Comparison of ENCODE assay signal across 11 cellular contexts in genomic region chr17:55436224-55437164, GRCh38. TPM values are rescaled to one million over a fixed set of nuclear protein-coding genes. Genes with fewer than 3 reads are reported as not detected.
DNase-seq lines count a peak whose midpoint lies in the region; ATAC-seq and TF ChIP-seq lines count a peak whose summit lies in the region.
"Had no signal": no experiment of that assay in that cellular context is flagged by ENCODE, and none has a peak within 500 bp of the region (broad histone marks: within the 10 kb centered on the region; RNA-seq: fewer than 3 reads in every experiment).

No MANE protein-coding gene starts in this region.

- peak; percentile 22 for ATAC-seq in GM19395 (IDR thresholded peaks at IDR 0.05; ENCODE audit: unreplicated experiment)
- peak; percentile 11 for ATAC-seq in HG03025 (IDR thresholded peaks at IDR 0.05; ENCODE audit: low FRiP score, unreplicated experiment)
- no peak for ATAC-seq in activated B cell treated with CpG ODN at 0.5 μM for 24 hours (ENCODE audit: low read depth)
- ATAC-seq in HG03175 (IDR thresholded peaks at IDR 0.05; ENCODE audit: unreplicated experiment), result no peak
- no peak for ATAC-seq in WTC11

- peak overlapping the region; percentile 22; the same call in 1 of the 2 replicates for H3K4me3 ChIP-seq in GM12864 (ENCODE audit: low read depth, low read length)
- H3K4me3 ChIP-seq: SJCRH30 had no signal

- DNase-seq in GM12864 (ENCODE audit: low read depth) (no peak), activated B cell treated with CpG ODN at 0.5 μM for 24 hours (no peak), Calu3 (no peak), GDM1 (lab: John Stamatoyannopoulos, UW) (no peak), WTC11 (ENCODE audit: low spot score) (no peak)
- DNase-seq: SJCRH30 had no signal

- peak overlapping the region; percentile 85 for H3K27ac Mint-ChIP-seq in activated B cell treated with CpG ODN at 0.5 μM for 24 hours
- no peak overlapping the region for H3K27ac Mint-ChIP-seq in Calu3 (ENCODE audit: unreplicated experiment)
- no peak overlapping the region for H3K27ac Mint-ChIP-seq in WTC11

- POLR2A ChIA-PET in activated B cell treated with CpG ODN at 0.5 μM for 24 hours (lab: Charles Lee), result interaction anchor here (1.2 to 3.0 kb wide), 6 partner anchors 10 to 27 kb away, joined by 3 to 38 read pairs (median 11); partner anchors contain the start of gene MMD
- POLR2A ChIA-PET in WTC11 (lab: Charles Lee), result no interaction called here

- H3K4me3 Mint-ChIP-seq in activated B cell treated with CpG ODN at 0.5 μM for 24 hours, result peak overlapping the region; percentile 57
- no peak overlapping the region for H3K4me3 Mint-ChIP-seq in Calu3 (ENCODE audit: low read depth, unreplicated experiment)
- H3K4me3 Mint-ChIP-seq in WTC11, result no peak overlapping the region
- H3K4me3 Mint-ChIP-seq: brain; CD4-positive, alpha-beta memory T cell had no signal

- H3K36me3 Mint-ChIP-seq in activated B cell treated with CpG ODN at 0.5 μM for 24 hours (ENCODE audit: low read depth), result no peaks in the 10 kb centered on the region
- no peaks in the 10 kb centered on the region for H3K36me3 Mint-ChIP-seq in Calu3 (ENCODE audit: insufficient read depth, unreplicated experiment)
- peaks cover 6% of the 10 kb centered on the region; the same call in 1 of the 2 replicates for H3K36me3 Mint-ChIP-seq in WTC11
- H3K36me3 Mint-ChIP-seq: brain; CD4-positive, alpha-beta memory T cell had no signal

- H3K9me3 Mint-ChIP-seq in activated B cell treated with CpG ODN at 0.5 μM for 24 hours (no peaks in the 10 kb centered on the region), Calu3 (ENCODE audit: low read depth, unreplicated experiment) (no peaks in the 10 kb centered on the region), WTC11 (peaks cover 7% of the 10 kb centered on the region)
- H3K9me3 Mint-ChIP-seq: CD4-positive, alpha-beta memory T cell had no signal

- TF ChIP-seq CTCF in GM12864 (IDR thresholded peaks at IDR 0.05; ENCODE audit: low read depth, low read length, missing control alignments) (no peak), activated B cell treated with CpG ODN at 0.5 μM for 24 hours (IDR thresholded peaks at IDR 0.05) (no peak), Calu3 (IDR thresholded peaks at IDR 0.05; ENCODE audit: unreplicated experiment) (no peak), WTC11 (IDR thresholded peaks at IDR 0.05) (no peak)

- no peaks in the 10 kb centered on the region for H3K27me3 Mint-ChIP-seq in activated B cell treated with CpG ODN at 0.5 μM for 24 hours
- no peaks in the 10 kb centered on the region for H3K27me3 Mint-ChIP-seq in Calu3 (ENCODE audit: unreplicated experiment)
- H3K27me3 Mint-ChIP-seq in WTC11 (ENCODE audit: low read depth), result no peaks in the 10 kb centered on the region

- no TSS peak for BruUV-seq in Calu3 (replicated peaks; lab: Mats Ljungman, UMichigan)

- H3K4me1 Mint-ChIP-seq in activated B cell treated with CpG ODN at 0.5 μM for 24 hours (peaks cover 49% of the 10 kb centered on the region), Calu3 (ENCODE audit: low read depth, unreplicated experiment) (peaks cover 47% of the 10 kb centered on the region), WTC11 (peaks cover 27% of the 10 kb centered on the region)

- CTCF ChIA-PET in activated B cell treated with CpG ODN at 0.5 μM for 24 hours (lab: Charles Lee), result interaction anchor here (0.6 to 1.4 kb wide), 4 partner anchors 10 to 171 kb away, joined by 3 to 9 read pairs (median 4); no protein-coding TSS in a partner anchor
- CTCF ChIA-PET in Calu3 (lab: Charles Lee), result no interaction called here
- CTCF ChIA-PET in WTC11 (lab: Charles Lee), result no interaction called here

- intact Hi-C loops in activated B cell treated with CpG ODN at 0.5 μM for 24 hours (cut with micrococcal nuclease) (loop anchor here (1.0 to 2.0 kb wide), 4 partner anchors 9 to 78 kb away; no protein-coding TSS in a partner anchor), Calu3 (cut with micrococcal nuclease; ENCODE audit: unreplicated experiment) (no loop called here)

TF ChIP-seq in WTC11, 78 proteins besides CTCF, POLR2A, EP300 and RAD21:
- no peak for TF ChIP-seq MLX (CRISPR knock-in tag; IDR thresholded peaks at IDR 0.05)
- no peak for TF ChIP-seq ETV6 (CRISPR knock-in tag; IDR thresholded peaks at IDR 0.05)
- no peak for TF ChIP-seq E2F1 (CRISPR knock-in tag; IDR thresholded peaks at IDR 0.05)
- TF ChIP-seq SOX15 (CRISPR knock-in tag; IDR thresholded peaks at IDR 0.05), result no peak
- TF ChIP-seq ZNF423 (CRISPR knock-in tag; IDR thresholded peaks at IDR 0.05), result no peak
- TF ChIP-seq, protein P1, sequence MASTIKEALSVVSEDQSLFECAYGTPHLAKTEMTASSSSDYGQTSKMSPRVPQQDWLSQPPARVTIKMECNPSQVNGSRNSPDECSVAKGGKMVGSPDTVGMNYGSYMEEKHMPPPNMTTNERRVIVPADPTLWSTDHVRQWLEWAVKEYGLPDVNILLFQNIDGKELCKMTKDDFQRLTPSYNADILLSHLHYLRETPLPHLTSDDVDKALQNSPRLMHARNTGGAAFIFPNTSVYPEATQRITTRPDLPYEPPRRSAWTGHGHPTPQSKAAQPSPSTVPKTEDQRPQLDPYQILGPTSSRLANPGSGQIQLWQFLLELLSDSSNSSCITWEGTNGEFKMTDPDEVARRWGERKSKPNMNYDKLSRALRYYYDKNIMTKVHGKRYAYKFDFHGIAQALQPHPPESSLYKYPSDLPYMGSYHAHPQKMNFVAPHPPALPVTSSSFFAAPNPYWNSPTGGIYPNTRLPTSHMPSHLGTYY (CRISPR knock-in tag; IDR thresholded peaks at IDR 0.05), result no peak
- no peak for TF ChIP-seq TP53 (CRISPR knock-in tag; IDR thresholded peaks at IDR 0.05)

RNA-seq across cellular contexts. Expression of gene MMD, which starts 14.9 kb away (rescaled TPM):
- total RNA-seq in activated B cell treated with CpG ODN at 0.5 μM for 24 hours, result 45.5 and 46.3 TPM in 2 replicates
- 10.2 and 19.2 TPM in 2 replicates for total RNA-seq in Calu3 (2022)
- 37.2 to 42.8 TPM (median 40.8 TPM) in 3 replicates for total RNA-seq in WTC11 (2021)

Comparison
In these comparisons a context has a peak if more than half of its experiments do, and no peak if none do; other contexts are left out.
1. ATAC-seq: peak in GM19395 (single experiment) and HG03025 (single experiment); none in activated B cell treated with CpG ODN at 0.5 μM for 24 hours (single experiment), HG03175 (single experiment) and WTC11 (single experiment).